Comparison of ENCODE assay signal across 24 cellular contexts in genomic region chrX:123817288-123817894, GRCh38.
"Had no signal": no experiment of that assay in that cellular context is flagged by ENCODE, and none has a peak within 500 bp of the region (broad histone marks: within the 10 kb centered on the region; RNA-seq: fewer than 3 reads in every experiment).

No MANE protein-coding gene starts in this region.

- FAIRE-seq: bronchial epithelial cell, colon, endometrium, frontal cortex, islet of Langerhans had no signal

- DNase-seq: activated CD4-positive, alpha-beta memory T cell treated with anti-CD3 and anti-CD28 coated beads, Interleukin-2, amount 10 ng/mL, durations not matched to agents 7 days and 5 days; activated CD4-positive, alpha-beta T cell treated with anti-CD3 and anti-CD28 coated beads, Interleukin-2, amount 10 ng/mL, durations not matched to agents 24 days and 14 days; activated CD4-positive, CD25-positive, alpha-beta regulatory T cell treated with anti-CD3 and anti-CD28 coated beads, Interleukin-2, amount 50 U/mL, for 72 hours; activated CD8-positive, alpha-beta memory T cell treated with anti-CD3 and anti-CD28 coated beads, Interleukin-2, amount 50 U/mL, for 48 hours; activated gamma-delta T cell; activated naive CD4-positive, alpha-beta T cell treated with anti-CD3 and anti-CD28 coated beads, Interleukin-2, amount 50 U/mL, for 16 hours; activated naive CD8-positive, alpha-beta T cell treated with anti-CD3 and anti-CD28 coated beads, Interleukin-2, amount 50 U/mL, for 24 hours; activated T-cell treated with anti-CD3 and anti-CD28 coated beads, Interleukin-2, amount 50 U/mL, for 24 hours; amygdala; effector CD8-positive, alpha-beta T cell; left ventricle myocardium superior; naive thymus-derived CD4-positive, alpha-beta T cell; stimulated activated CD4-positive, alpha-beta T cell treated with anti-CD3 and anti-CD28 coated beads, Interleukin-2, amount 100 ng/mL, for 48 hours; stimulated activated naive CD4-positive, alpha-beta T cell treated with Interleukin-2 at 50 U/mL for 16 hours; T-helper 17 cell; upper lobe of left lung had no signal

- ATAC-seq: activated naive CD8-positive, alpha-beta T cell treated with anti-CD3 and anti-CD28 coated beads, Interleukin-2, amount 50 U/mL, for 24 hours; left ventricle myocardium superior; naive thymus-derived CD4-positive, alpha-beta T cell; T-helper 17 cell had no signal

- H3K4me3 ChIP-seq: right atrium auricular region, thoracic aorta, upper lobe of left lung, vagina had no signal

- H3K27ac ChIP-seq: right atrium auricular region, thoracic aorta, upper lobe of left lung, vagina had no signal

- H3K4me1 ChIP-seq: right atrium auricular region, vagina had no signal

- H3K9me3 ChIP-seq: right atrium auricular region, thoracic aorta, upper lobe of left lung, vagina had no signal

- H3K27me3 ChIP-seq: right atrium auricular region, upper lobe of left lung, vagina had no signal

- H3K36me3 ChIP-seq: right atrium auricular region, thoracic aorta, upper lobe of left lung, vagina had no signal
